ENCODE assay signal across 8 cellular contexts in genomic region chr12:30754383-30754749, GRCh38. TPM values are rescaled to one million over a fixed set of nuclear protein-coding genes. Genes with fewer than 3 reads are reported as not detected.
A peak's percentile ranks its signal among the peaks of the same experiment; 100 is the strongest.
DNase-seq lines count a peak whose midpoint lies in the region; ATAC-seq and TF ChIP-seq lines count a peak whose summit lies in the region.

No MANE protein-coding gene starts in this region.

- peak overlapping the region; percentile 86 for H2AFZ ChIP-seq in parathyroid adenoma

- H3K27me3 ChIP-seq in Peyer's patch (no peaks in the 10 kb centered on the region), parathyroid adenoma (ENCODE audit: control insufficient read depth, insufficient read depth, low read length) (no peaks in the 10 kb centered on the region)

- no peak for TF ChIP-seq POLR2A in Peyer's patch (IDR thresholded peaks at IDR 0.05)

- peaks cover 0 to 12% (median 4%) of the 10 kb centered on the region in 4 donors for H3K4me1 ChIP-seq in Peyer's patch
- peaks cover 10% of the 10 kb centered on the region for H3K4me1 ChIP-seq in parathyroid adenoma

- DNase-seq in Peyer's patch = no peak
- DNase-seq in epithelial cell of proximal tubule (ENCODE audit: low read depth) = no peak
- no peak for DNase-seq in GM13976 (ENCODE audit: low spot score)
- no peak for DNase-seq in mucosa of gallbladder (ENCODE audit: low spot score)

- in situ Hi-C loops in GM13976 (cut with MboI; ENCODE audit: low sequenced_read_pairs, unreplicated experiment) = no loop called here

- peaks cover 12% of the 10 kb centered on the region for H3K79me2 ChIP-seq in parathyroid adenoma

- H3K27ac ChIP-seq in C4-2B (peak overlapping the region; percentile 82), Peyer's patch (peak overlapping the region; percentile 76 to 93 (median 82)), parathyroid adenoma (peak overlapping the region; percentile 75)

- H3K9me3 ChIP-seq in Peyer's patch = no peaks in the 10 kb centered on the region
- no peaks in the 10 kb centered on the region for H3K9me3 ChIP-seq in parathyroid adenoma (ENCODE audit: control insufficient read depth, low read length)

- H3K36me3 ChIP-seq in Peyer's patch (no peaks in the 10 kb centered on the region), parathyroid adenoma (ENCODE audit: control insufficient read depth, insufficient read depth, low read length) (no peaks in the 10 kb centered on the region)

- peak overlapping the region; percentile 60 to 97 (median 87) for H3K4me3 ChIP-seq in Peyer's patch
- H3K4me3 ChIP-seq in epithelial cell of proximal tubule (ENCODE audit: low read depth, low read length) = peak overlapping the region; percentile 65
- H3K4me3 ChIP-seq in parathyroid adenoma (ENCODE audit: low read depth, low read length) = peak overlapping the region; percentile 80

- H3K4me2 ChIP-seq in parathyroid adenoma (ENCODE audit: low read length) = peak overlapping the region; percentile 95

- peak overlapping the region; percentile 59 for H3K9ac ChIP-seq in parathyroid adenoma

- peak; percentile 16 for ATAC-seq in GM21367 (IDR thresholded peaks at IDR 0.05; ENCODE audit: unreplicated experiment)
- no peak for ATAC-seq in GM19463 (IDR thresholded peaks at IDR 0.05; ENCODE audit: unreplicated experiment)

- TF ChIP-seq CTCF in C4-2B (conservative IDR thresholded peaks at IDR 0.05) (no peak), Peyer's patch (IDR thresholded peaks at IDR 0.05) (no peak), epithelial cell of proximal tubule (conservative IDR thresholded peaks at IDR 0.05; ENCODE audit: low read depth, low read length) (no peak), parathyroid adenoma (IDR thresholded peaks at IDR 0.05) (no peak), GM13976 (IDR thresholded peaks at IDR 0.05; ENCODE audit: borderline replicate concordance, control extremely low read depth, extremely low read depth, insufficient read depth, missing control alignments) (no peak)

RNA-seq across cellular contexts. Expression of gene CAPRIN2, which starts 0.4 kb away (rescaled TPM):
- total RNA-seq in Peyer's patch = 100 to 1,000 TPM in 1 of 4 donors, 10 to 100 TPM in 3; 16.1 to 153 (median 28.1) TPM
- 19.8 and 22.7 TPM in 2 replicates for total RNA-seq in epithelial cell of proximal tubule
- 15.9 TPM for total RNA-seq in mucosa of gallbladder

RNA-seq across cellular contexts. Expression of gene IPO8, which starts 58.7 kb away (rescaled TPM):
- 10 to 100 TPM; 40.1 to 65.2 (median 59.3) TPM for total RNA-seq in Peyer's patch
- 12.5 and 15.0 TPM in 2 replicates for total RNA-seq in epithelial cell of proximal tubule
- total RNA-seq in mucosa of gallbladder = 48.0 TPM
